9 cellular contexts compared by ENCODE assay signal in genomic region chr3:38843898-38844297, GRCh38. TPM values are rescaled to one million over a fixed set of nuclear protein-coding genes. Genes with fewer than 3 reads are reported as not detected.
DNase-seq lines count a peak whose midpoint lies in the region; ATAC-seq and TF ChIP-seq lines count a peak whose summit lies in the region.
"Had no signal": no experiment of that assay in that cellular context is flagged by ENCODE, and none has a peak within 500 bp of the region (broad histone marks: within the 10 kb centered on the region; RNA-seq: fewer than 3 reads in every experiment).

No MANE protein-coding gene starts in this region.

- TF ChIP-seq CTCF in GM06990 (IDR thresholded peaks at IDR 0.05; ENCODE audit: insufficient read depth, low read length, poor library complexity, severe bottlenecking) (peak; percentile 25), chondrocyte (IDR thresholded peaks at IDR 0.05) (peak; percentile 77), neural cell (IDR thresholded peaks at IDR 0.05; ENCODE audit: poor library complexity, severe bottlenecking) (peak; percentile 75)

- H4K20me1 ChIP-seq in neural cell (ENCODE audit: insufficient read depth), result no peaks in the 10 kb centered on the region

- DNase-seq in GM06990 (ENCODE audit: extremely low read depth, insufficient read length), result no peak
- DNase-seq in NCI-H128 (lab: John Stamatoyannopoulos, UW; ENCODE audit: unreplicated experiment), result peak; percentile 4
- no peak for DNase-seq in chondrocyte (ENCODE audit: low spot score)
- no peak for DNase-seq in activated naive CD4-positive, alpha-beta T cell treated with anti-CD3 and anti-CD28 coated beads, Interleukin-2, amount 10 ng/mL, durations not matched to agents 7 days and 5 days

- H3K4me1 Mint-ChIP-seq in chondrocyte (ENCODE audit: low read depth), result no peaks in the 10 kb centered on the region
- no peaks in the 10 kb centered on the region for H3K4me1 Mint-ChIP-seq in activated naive CD4-positive, alpha-beta T cell treated with anti-CD3 and anti-CD28 coated beads, Interleukin-2, amount 10 ng/mL, durations not matched to agents 7 days and 5 days

- no peaks in the 10 kb centered on the region for H3K79me2 ChIP-seq in neural cell (replicated peaks; ENCODE audit: insufficient read depth, low read length)

- H3K9me3 Mint-ChIP-seq in chondrocyte (ENCODE audit: low read depth), result no peaks in the 10 kb centered on the region
- H3K9me3 Mint-ChIP-seq in activated naive CD4-positive, alpha-beta T cell treated with anti-CD3 and anti-CD28 coated beads, Interleukin-2, amount 10 ng/mL, durations not matched to agents 7 days and 5 days, result no peaks in the 10 kb centered on the region

- H2AFZ ChIP-seq in neural cell (ENCODE audit: low read depth, low read length), result no peak overlapping the region

- H3K27ac ChIP-seq in neural cell (ENCODE audit: low read length), result no peak overlapping the region

- no peaks in the 10 kb centered on the region for H3F3A ChIP-seq in neural cell (ENCODE audit: insufficient read depth, low read length, poor library complexity, severe bottlenecking)

- H3K9me3 ChIP-seq in neural cell (ENCODE audit: low read length), result no peaks in the 10 kb centered on the region

- peaks cover 40% of the 10 kb centered on the region for H3K27me3 Mint-ChIP-seq in chondrocyte (ENCODE audit: low read depth)
- peaks cover 24% of the 10 kb centered on the region for H3K27me3 Mint-ChIP-seq in activated naive CD4-positive, alpha-beta T cell treated with anti-CD3 and anti-CD28 coated beads, Interleukin-2, amount 10 ng/mL, durations not matched to agents 7 days and 5 days

- no peaks in the 10 kb centered on the region for H3K36me3 Mint-ChIP-seq in chondrocyte (ENCODE audit: low read depth)
- H3K36me3 Mint-ChIP-seq in activated naive CD4-positive, alpha-beta T cell treated with anti-CD3 and anti-CD28 coated beads, Interleukin-2, amount 10 ng/mL, durations not matched to agents 7 days and 5 days, result no peaks in the 10 kb centered on the region

- H3K4me3 Mint-ChIP-seq in chondrocyte (ENCODE audit: unreplicated experiment), result no peak overlapping the region
- H3K4me3 Mint-ChIP-seq in activated naive CD4-positive, alpha-beta T cell treated with anti-CD3 and anti-CD28 coated beads, Interleukin-2, amount 10 ng/mL, durations not matched to agents 7 days and 5 days, result no peak overlapping the region

- TF ChIP-seq RAD21 in neural cell (conservative IDR thresholded peaks at IDR 0.05), result peak; percentile 80

- no peak for TF ChIP-seq EP300 in neural cell (conservative IDR thresholded peaks at IDR 0.05; ENCODE audit: poor library complexity, severe bottlenecking)

- no peak overlapping the region for H3K4me2 ChIP-seq in neural cell (ENCODE audit: low read length)

- H3K36me3 ChIP-seq in GM06990 (ENCODE audit: control insufficient read depth, insufficient read depth, low read length) (no peaks in the 10 kb centered on the region), neural cell (ENCODE audit: insufficient read depth, low read length) (no peaks in the 10 kb centered on the region)

- ATAC-seq in HG02588 (IDR thresholded peaks at IDR 0.05; ENCODE audit: unreplicated experiment) (no peak), GM19463 (IDR thresholded peaks at IDR 0.05; ENCODE audit: unreplicated experiment) (no peak), HG02840 (IDR thresholded peaks at IDR 0.05; ENCODE audit: low FRiP score, unreplicated experiment) (no peak)

- H3K9me2 ChIP-seq in neural cell (ENCODE audit: insufficient read depth, low read length), result no peaks in the 10 kb centered on the region

- H3K4me3 ChIP-seq in GM06990 (replicated peaks; ENCODE audit: low read depth, low read length) (no peak overlapping the region), neural cell (ENCODE audit: low read length) (no peak overlapping the region)

- H3K27ac Mint-ChIP-seq in chondrocyte (ENCODE audit: unreplicated experiment), result no peak overlapping the region
- no peak overlapping the region for H3K27ac Mint-ChIP-seq in activated naive CD4-positive, alpha-beta T cell treated with anti-CD3 and anti-CD28 coated beads, Interleukin-2, amount 10 ng/mL, durations not matched to agents 7 days and 5 days

- CTCF ChIA-PET in activated naive CD4-positive, alpha-beta T cell treated with anti-CD3 and anti-CD28 coated beads, Interleukin-2, amount 10 ng/mL, durations not matched to agents 7 days and 5 days (lab: Charles Lee), result interaction anchor here (0.6 to 1.9 kb wide), 11 partner anchors 13 to 732 kb away, joined by 3 to 9 read pairs (median 3); no protein-coding TSS in a partner anchor

- no peak overlapping the region for H3K9ac ChIP-seq in neural cell (ENCODE audit: low read length)

- H3K27me3 ChIP-seq in GM06990 (replicated peaks; ENCODE audit: control insufficient read depth, insufficient read depth, low read length) (no peaks in the 10 kb centered on the region), neural cell (ENCODE audit: insufficient read depth, low read depth, low read length) (no peaks in the 10 kb centered on the region)

TF ChIP-seq in neural cell, 6 proteins besides CTCF, POLR2A, EP300 and RAD21:
- TF ChIP-seq REST (IDR thresholded peaks at IDR 0.05; ENCODE audit: borderline replicate concordance) (no peak), TAF1 (IDR thresholded peaks at IDR 0.05; ENCODE audit: low read depth) (no peak), SMC3 (conservative IDR thresholded peaks at IDR 0.05; ENCODE audit: poor library complexity) (peak; percentile 77), MXI1 (conservative IDR thresholded peaks at IDR 0.05; ENCODE audit: poor library complexity, severe bottlenecking) (no peak), EZH2 (IDR thresholded peaks at IDR 0.05; ENCODE audit: borderline replicate concordance, insufficient read depth, low read length, poor library complexity, severe bottlenecking) (no peak)

RNA-seq across cellular contexts. Expression of gene SCN10A, which starts 27.9 kb away (rescaled TPM):
- total RNA-seq in chondrocyte, result not detected in 3 replicates
- polyA plus RNA-seq in neural cell, result not detected in 2 replicates
- polyA minus RNA-seq in neural cell, result not detected in 2 replicates
- total RNA-seq: mononuclear cell had no signal

Comparison
In these comparisons a context has a peak if more than half of its experiments do, and no peak if none do; other contexts are left out.
1. CTCF ChIP-seq: peak in every context shown above with its lines; median percentile 77 in chondrocyte; 75 in neural cell; 25 in GM06990.